In the genomic region with DNA sequence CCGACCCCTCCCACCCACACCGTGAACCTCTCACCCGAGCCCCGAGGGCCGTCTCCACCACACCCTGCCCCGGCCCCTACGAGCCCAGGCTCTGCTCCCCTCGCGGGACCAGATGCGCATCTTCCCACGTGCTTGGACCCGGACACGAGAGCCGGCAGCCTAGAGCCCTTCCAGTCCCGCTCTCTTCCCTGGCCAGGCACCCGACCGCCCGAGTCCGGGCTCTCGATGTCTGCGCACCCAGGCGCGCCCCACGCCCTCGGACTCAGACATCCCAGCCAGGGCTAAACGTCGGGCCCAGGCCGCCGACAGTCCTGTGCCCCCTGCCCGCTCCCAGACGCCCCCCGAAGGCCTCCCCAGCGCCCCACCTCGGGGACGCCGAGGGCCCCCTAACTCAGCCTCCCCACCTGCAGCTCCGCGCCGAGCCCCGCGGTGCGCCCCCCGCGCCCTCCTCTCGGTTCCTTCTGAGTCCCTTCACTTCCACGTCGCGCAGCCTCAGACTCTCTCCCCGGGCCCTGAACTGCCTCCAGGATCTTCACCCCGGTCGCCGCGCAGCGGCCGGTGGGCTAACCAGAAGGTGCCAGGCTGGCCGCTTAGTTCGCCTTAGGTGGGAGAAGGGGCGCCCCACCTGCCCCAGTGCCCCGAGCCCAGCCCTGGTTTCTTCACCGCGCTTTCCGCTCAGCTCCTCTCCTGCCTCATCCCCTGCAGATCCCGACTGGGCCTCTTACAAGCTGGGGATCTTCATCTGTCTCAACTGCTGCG, we compare ENCODE assay signal across 8 cellular contexts. TPM values are rescaled to one million over a fixed set of nuclear protein-coding genes. Genes with fewer than 3 reads are reported as not detected.
DNase-seq lines count a peak whose midpoint lies in the region; ATAC-seq and TF ChIP-seq lines count a peak whose summit lies in the region.

No MANE protein-coding gene starts in this region.

- H3F3A ChIP-seq in OCI-LY1 (ENCODE audit: insufficient read depth, low read length): no peaks in the 10 kb centered on the region

- H3K4me2 ChIP-seq in OCI-LY1 (ENCODE audit: low read length): peak overlapping the region; percentile 90

- H3K9me2 ChIP-seq in OCI-LY1 (ENCODE audit: low read depth, low read length): no peaks in the 10 kb centered on the region

- H3K4me1 ChIP-seq in Caco-2: no peaks in the 10 kb centered on the region
- peaks cover 19% of the 10 kb centered on the region for H3K4me1 ChIP-seq in OCI-LY1 (ENCODE audit: insufficient read depth, low read length, severe bottlenecking)
- peaks cover 8% of the 10 kb centered on the region for H3K4me1 ChIP-seq in mucosa of stomach (ENCODE audit: control insufficient read depth, insufficient read depth, low read length)

- intact Hi-C loops in Caco-2 (cut with micrococcal nuclease; ENCODE audit: unreplicated experiment): loop anchor here (10.0 kb wide), 1 partner anchor 82 kb away; no protein-coding TSS in a partner anchor

- DNase-seq in Caco-2 (peak in 1 of 2 experiments; percentile 19), middle frontal gyrus (ENCODE audit: extremely low spot score, low spot score) (no peak), NCI-H2107 (lab: John Stamatoyannopoulos, UW) (no peak)
- DNase-seq in effector memory CD8-positive, alpha-beta T cell: no peak

- CTCF ChIA-PET in Caco-2 (lab: Charles Lee): interaction anchor here (0.6 kb wide), 1 partner anchor 173 kb away, joined by 4 read pairs; no protein-coding TSS in a partner anchor

- no peaks in the 10 kb centered on the region for H3K79me2 ChIP-seq in OCI-LY1 (ENCODE audit: insufficient read depth, low read length)

- H3K27me3 ChIP-seq in Caco-2 (replicated peaks; ENCODE audit: control insufficient read depth, insufficient read depth, low read length) (no peaks in the 10 kb centered on the region; the same call in none of the 2 replicates), OCI-LY1 (ENCODE audit: insufficient read depth, low read length) (no peaks in the 10 kb centered on the region), mucosa of stomach (ENCODE audit: control insufficient read depth, insufficient read depth, low read length) (peaks cover 41% of the 10 kb centered on the region)

- H3K27me3 Mint-ChIP-seq in Caco-2 (ENCODE audit: insufficient read depth, unreplicated experiment): peaks cover 16% of the 10 kb centered on the region
- peaks cover 55 to 83% of the 10 kb centered on the region in 2 donors for H3K27me3 Mint-ChIP-seq in effector memory CD8-positive, alpha-beta T cell

- peak overlapping the region; percentile 71 for H3K27ac Mint-ChIP-seq in Caco-2 (ENCODE audit: unreplicated experiment)
- peak overlapping the region in 1 of 2 donors; percentile 72 for H3K27ac Mint-ChIP-seq in effector memory CD8-positive, alpha-beta T cell

- H3K4me3 ChIP-seq in Caco-2 (ENCODE audit: low read depth, low read length): peak overlapping the region; percentile 42
- H3K4me3 ChIP-seq in OCI-LY1 (ENCODE audit: low read depth, low read length, poor library complexity, severe bottlenecking): peak overlapping the region; percentile 64
- H3K4me3 ChIP-seq in mucosa of stomach (ENCODE audit: low read length): no peak overlapping the region

- ATAC-seq in effector memory CD8-positive, alpha-beta T cell (replicated peaks): no peak
- ATAC-seq in HG02678 (IDR thresholded peaks at IDR 0.05; ENCODE audit: unreplicated experiment): no peak
- ATAC-seq in GM19452 (IDR thresholded peaks at IDR 0.05; ENCODE audit: unreplicated experiment): no peak

- H3K36me3 ChIP-seq in Caco-2 (ENCODE audit: control insufficient read depth, insufficient read depth, low read length) (no peaks in the 10 kb centered on the region), OCI-LY1 (ENCODE audit: insufficient read depth, low read length) (no peaks in the 10 kb centered on the region), mucosa of stomach (ENCODE audit: control insufficient read depth, insufficient read depth, low read length) (no peaks in the 10 kb centered on the region)

- POLR2A ChIA-PET in Caco-2 (lab: Charles Lee): interaction anchor here (0.5 to 0.6 kb wide), 3 partner anchors 46 to 808 kb away, joined by 3 to 7 read pairs (median 4); a partner anchor contains a TSS

- no peaks in the 10 kb centered on the region for H4K20me1 ChIP-seq in OCI-LY1 (ENCODE audit: insufficient read depth, low read length)

- H3K9ac ChIP-seq in OCI-LY1 (ENCODE audit: low read length) (peak overlapping the region; percentile 48), mucosa of stomach (ENCODE audit: low read length) (peak overlapping the region; percentile 53)

- no peak overlapping the region for H2AFZ ChIP-seq in OCI-LY1 (ENCODE audit: low read length)

- H3K9me3 Mint-ChIP-seq in Caco-2 (ENCODE audit: unreplicated experiment): no peaks in the 10 kb centered on the region
- no peaks in the 10 kb centered on the region for H3K9me3 Mint-ChIP-seq in effector memory CD8-positive, alpha-beta T cell

- H3K27ac ChIP-seq in OCI-LY1 (ENCODE audit: low read depth, low read length, poor library complexity, severe bottlenecking): no peak overlapping the region

- H3K36me3 Mint-ChIP-seq in Caco-2 (ENCODE audit: insufficient read depth, unreplicated experiment): peaks cover 6% of the 10 kb centered on the region
- H3K36me3 Mint-ChIP-seq in effector memory CD8-positive, alpha-beta T cell (ENCODE audit: insufficient read depth): peaks cover 3% of the 10 kb centered on the region

- no TSS peak for BruUV-seq in Caco-2 (replicated peaks; lab: Mats Ljungman, UMichigan)

- H3K9me3 ChIP-seq in Caco-2: no peaks in the 10 kb centered on the region
- H3K9me3 ChIP-seq in OCI-LY1 (ENCODE audit: low read length): no peaks in the 10 kb centered on the region
- no peaks in the 10 kb centered on the region for H3K9me3 ChIP-seq in mucosa of stomach (ENCODE audit: control insufficient read depth, low read length)

- peak overlapping the region; percentile 83 for H3K4me3 Mint-ChIP-seq in Caco-2 (ENCODE audit: unreplicated experiment)
- H3K4me3 Mint-ChIP-seq in effector memory CD8-positive, alpha-beta T cell: peak overlapping the region; percentile 71 to 74

- TF ChIP-seq CTCF in Caco-2 (IDR thresholded peaks at IDR 0.05; ENCODE audit: insufficient read depth in 1 of 2, low read depth in 1 of 2, low read length in 1 of 2, severe bottlenecking in 1 of 2, unreplicated experiment in 1 of 2) (no peak), OCI-LY1 (IDR thresholded peaks at IDR 0.05; ENCODE audit: low read length) (no peak)

- peaks cover 18% of the 10 kb centered on the region for H3K4me1 Mint-ChIP-seq in Caco-2 (ENCODE audit: low read depth, unreplicated experiment)
- H3K4me1 Mint-ChIP-seq in effector memory CD8-positive, alpha-beta T cell (ENCODE audit: low read depth in 2 of 2): peaks cover 6 to 10% of the 10 kb centered on the region in 2 donors

RNA-seq across cellular contexts. Expression of a gene that starts 0.7 kb away (rescaled TPM):
- 1.8 and 3.1 TPM in 2 replicates for total RNA-seq in Caco-2 (2022)

RNA-seq across cellular contexts. Expression of a gene that starts 16.4 kb away (rescaled TPM):
- total RNA-seq in Caco-2 (2022): 16.8 and 18.7 TPM in 2 replicates

RNA-seq across cellular contexts. Expression of a gene that starts 48.4 kb away (rescaled TPM):
- 0.64 TPM in 1 of 2 replicates, not detected in the other for total RNA-seq in Caco-2 (2022)
